In genomic region chr22:45935573-45935972, GRCh38 we compare ENCODE assay signal across 16 cellular contexts. TPM values are rescaled to one million over a fixed set of nuclear protein-coding genes. Genes with fewer than 3 reads are reported as not detected.
A peak's percentile ranks its signal among the peaks of the same experiment; 100 is the strongest.
DNase-seq lines count a peak whose midpoint lies in the region; ATAC-seq, FAIRE-seq and TF ChIP-seq lines count a peak whose summit lies in the region.
"Had no signal": no experiment of that assay in that cellular context is flagged by ENCODE, and none has a peak within 500 bp of the region (broad histone marks: within the 10 kb centered on the region; RNA-seq: fewer than 3 reads in every experiment).

No MANE protein-coding gene starts in this region.

- DNase-seq in PC-3 (no peak), K562 (ENCODE audit: extremely low read depth in 1 of 4, low spot score in 3 of 4) (no peak), osteoblast (ENCODE audit: insufficient read length, low spot score, missing footprints) (no peak), pons (ENCODE audit: low spot score) (no peak), NCI-H526 (lab: John Stamatoyannopoulos, UW) (no peak)
- DNase-seq: DMS79; H9; NCI-H1105 treated with DMSO at 0.1 percent for 48 hours; NCI-H1694; NCI-H748 treated with DMSO at 0.1 percent for 48 hours; NK-92 treated with Interleukin-12 subunit alpha and Interleukin-12 subunit beta, amount 100 ng/mL, for 24 hours had no signal

- H2AFZ ChIP-seq in PC-3 (ENCODE audit: low read length) (no peak overlapping the region), K562 (ENCODE audit: low read depth, low read length) (no peak overlapping the region), osteoblast (ENCODE audit: low read length) (no peak overlapping the region)

- H4K20me1 ChIP-seq in BLaER1 treated with 17β-estradiol and CSF1 and Interleukin-3, amounts not matched to agents 10 nM and 100 nM, result peaks cover 0 to 47% (median 10%) of the 10 kb centered on the region in 11 experiments; a peak in 8 of 22 replicates
- no peaks in the 10 kb centered on the region for H4K20me1 ChIP-seq in PC-3 (ENCODE audit: low read length)
- no peaks in the 10 kb centered on the region; the same call in 1 of the 2 replicates for H4K20me1 ChIP-seq in K562 (replicated peaks; ENCODE audit: control insufficient read depth, insufficient read depth, low read length)
- peaks cover 11% of the 10 kb centered on the region for H4K20me1 ChIP-seq in osteoblast (ENCODE audit: insufficient read depth, low read length)

- no peaks in the 10 kb centered on the region for H3F3A ChIP-seq in PC-3 (ENCODE audit: low read length, unreplicated experiment)

- no peak for TF ChIP-seq RAD21 in K562 (CRISPR knock-in tag; conservative IDR thresholded peaks at IDR 0.05 in 1 of 2, IDR thresholded peaks at IDR 0.05 in 1 of 2)

- no peak for TF ChIP-seq EP300 in K562 (IDR thresholded peaks at IDR 0.05; ENCODE audit: low read length)

- no peak for TF ChIP-seq POLR2A in K562 (conservative IDR thresholded peaks at IDR 0.05)

- CTCF ChIA-PET in PC-3 (lab: Charles Lee), result no interaction called here
- CTCF ChIA-PET in K562 (lab: Yijun Ruan, JAX; ENCODE audit: low intra/inter-chr PET ratio), result no interaction called here

- H3K9me2 ChIP-seq in PC-3 (replicated peaks; ENCODE audit: low read length), result no peaks in the 10 kb centered on the region

- in situ Hi-C loops in K562 (cut with MboI), result no loop called here

- POLR2A ChIA-PET in PC-3 (lab: Charles Lee; ENCODE audit: unreplicated experiment) (no interaction called here), K562 (lab: Yijun Ruan, JAX) (interaction anchor here (1.4 kb wide), 1 partner anchor 17 kb away, joined by 3 read pairs; no protein-coding TSS in a partner anchor)

- FAIRE-seq in K562 (lab: Jason Lieb, UNC), result no peak

- H3K4me1 ChIP-seq in BLaER1 treated with 17β-estradiol and CSF1 and Interleukin-3, amounts not matched to agents 10 nM and 100 nM, result peaks cover 11 to 46% (median 40%) of the 10 kb centered on the region in 10 experiments
- H3K4me1 ChIP-seq in PC-3 (ENCODE audit: insufficient read depth, low read length), result peaks cover 30% of the 10 kb centered on the region
- H3K4me1 ChIP-seq in K562 (replicated peaks in 1 of 2; ENCODE audit: control insufficient read depth in 2 of 2, insufficient read depth in 2 of 2, low read length in 2 of 2), result peaks cover 0 to 9% of the 10 kb centered on the region in 2 experiments; a peak in 2 of 5 replicates
- peaks cover 26% of the 10 kb centered on the region for H3K4me1 ChIP-seq in osteoblast (ENCODE audit: insufficient read depth, low read length)

- ATAC-seq in PC-3 (no peak), K562 (no peak), HG02678 (IDR thresholded peaks at IDR 0.05; ENCODE audit: unreplicated experiment) (no peak), GM18861 (IDR thresholded peaks at IDR 0.05; ENCODE audit: unreplicated experiment) (no peak)

- H3K36me3 ChIP-seq in BLaER1 treated with 17β-estradiol and CSF1 and Interleukin-3, amounts not matched to agents 10 nM and 100 nM, result no peaks in the 10 kb centered on the region
- H3K36me3 ChIP-seq in PC-3 (ENCODE audit: low read depth, low read length) (0 out of 2 replicates have a peak, but pooled peaks cover 3% of the 10 kb centered on the region), K562 (ENCODE audit: control insufficient read depth, insufficient read depth, low read length) (no peaks in the 10 kb centered on the region), osteoblast (ENCODE audit: insufficient read depth, low read length) (no peaks in the 10 kb centered on the region)

- H3K9me3 ChIP-seq in BLaER1 treated with 17β-estradiol and CSF1 and Interleukin-3, amounts not matched to agents 10 nM and 100 nM (replicated peaks in 1 of 11), result peaks cover 0 to 12% (median 4%) of the 10 kb centered on the region in 11 experiments; a peak in 6 of 22 replicates
- H3K9me3 ChIP-seq in PC-3 (ENCODE audit: low read length) (no peaks in the 10 kb centered on the region), K562 (replicated peaks; ENCODE audit: control insufficient read depth, insufficient read depth, low read depth, low read length) (no peaks in the 10 kb centered on the region), osteoblast (ENCODE audit: low read depth, low read length) (no peaks in the 10 kb centered on the region)

- H3K4me2 ChIP-seq in BLaER1 treated with 17β-estradiol and CSF1 and Interleukin-3, amounts not matched to agents 10 nM and 100 nM, result peak overlapping the region in 8 of 11 experiments; percentile 29 to 62 (median 58); a peak in 11 of 22 replicates
- H3K4me2 ChIP-seq in PC-3 (ENCODE audit: low read length) (peak overlapping the region; percentile 80), K562 (ENCODE audit: insufficient read depth, low read length) (no peak overlapping the region), osteoblast (ENCODE audit: insufficient read depth, low read length) (peak overlapping the region; percentile 70)

- peaks cover 13 to 38% (median 33%) of the 10 kb centered on the region in 11 experiments for H3K27me3 ChIP-seq in BLaER1 treated with 17β-estradiol and CSF1 and Interleukin-3, amounts not matched to agents 10 nM and 100 nM
- H3K27me3 ChIP-seq in PC-3 (ENCODE audit: low read length) (no peaks in the 10 kb centered on the region), K562 (ENCODE audit: control insufficient read depth in 2 of 2, insufficient read depth in 2 of 2, low read length in 2 of 2) (peaks cover 2 to 47% of the 10 kb centered on the region in 2 experiments; a peak in 2 of 5 replicates), osteoblast (ENCODE audit: insufficient read depth, low read length) (peaks cover 2% of the 10 kb centered on the region)

- H3K4me3 ChIP-seq in BLaER1 treated with 17β-estradiol and CSF1 and Interleukin-3, amounts not matched to agents 10 nM and 100 nM, result no peak overlapping the region
- H3K4me3 ChIP-seq in PC-3 (ENCODE audit: low read length) (peak overlapping the region; percentile 52; the same call in 1 of the 2 replicates), K562 (no peak overlapping the region), osteoblast (ENCODE audit: insufficient read depth, low read length) (no peak overlapping the region)

- 0% methylated on average over 4 of the region's 6 CpGs for WGBS in K562 (ENCODE audit: insufficient coverage, low coverage, missing lambda C conversion rate)

- H3K9ac ChIP-seq in BLaER1 treated with 17β-estradiol and CSF1 and Interleukin-3, amounts not matched to agents 10 nM and 100 nM, result no peak overlapping the region
- H3K9ac ChIP-seq in PC-3 (ENCODE audit: low read length) (peak overlapping the region; percentile 53), K562 (ENCODE audit: insufficient read depth in 1 of 2, low read depth in 2 of 2, low read length in 2 of 2) (no peak overlapping the region)

- H3K27ac ChIP-seq in BLaER1 treated with 17β-estradiol and CSF1 and Interleukin-3, amounts not matched to agents 10 nM and 100 nM, result no peak overlapping the region
- H3K27ac ChIP-seq in PC-3 (ENCODE audit: low read length) (peak overlapping the region; percentile 87), K562 (ENCODE audit: extremely low read depth, low read depth, low read length) (no peak overlapping the region), osteoblast (ENCODE audit: low read depth, low read length) (no peak overlapping the region)
- H3K27ac ChIP-seq: C4-2B had no signal

- TF ChIP-seq CTCF in PC-3 (conservative IDR thresholded peaks at IDR 0.05; ENCODE audit: low read depth, low read length) (no peak), K562 (IDR thresholded peaks at IDR 0.05 in 2 of 3, conservative IDR thresholded peaks at IDR 0.05 in 1 of 3; ENCODE audit: insufficient read depth in 2 of 3, low read depth in 1 of 3, low read length in 3 of 3) (no peak), osteoblast (IDR thresholded peaks at IDR 0.05; ENCODE audit: extremely low read depth, low read depth, low read length) (no peak)

- H3K9me1 ChIP-seq in K562 (ENCODE audit: control insufficient read depth, insufficient read depth, low read length), result no peaks in the 10 kb centered on the region

- H3K79me2 ChIP-seq in PC-3 (ENCODE audit: low read length) (peaks cover 27% of the 10 kb centered on the region), K562 (ENCODE audit: control insufficient read depth, insufficient read depth, low read length) (no peaks in the 10 kb centered on the region), osteoblast (ENCODE audit: insufficient read depth, low read length) (no peaks in the 10 kb centered on the region)

- intact Hi-C loops in PC-3 (cut with micrococcal nuclease) (loop anchor here (5.0 kb wide), 1 partner anchor 37 kb away; no protein-coding TSS in a partner anchor), K562 (cut with micrococcal nuclease) (no loop called here)

- BruUV-seq in PC-3 (replicated peaks; lab: Mats Ljungman, UMichigan) (no TSS peak), K562 (replicated peaks; lab: Mats Ljungman, UMichigan) (no TSS peak)

TF ChIP-seq in K562, 482 proteins besides CTCF, POLR2A, EP300 and RAD21:
- TF ChIP-seq SAFB (IDR thresholded peaks at IDR 0.05; ENCODE audit: borderline replicate concordance, low read depth, low read length) (no peak), RBM25 (IDR thresholded peaks at IDR 0.05; ENCODE audit: low read depth, low read length, severe bottlenecking) (peak; percentile 64)

RNA-seq across cellular contexts. Expression of gene WNT7B, which starts 41.4 kb away (rescaled TPM):
- 42.0 and 73.1 TPM in 2 replicates for total RNA-seq in PC-3 (2014; rRNA removed)
- total RNA-seq in K562 (2011; cell fraction: chromatin; rRNA removed; ENCODE audit: low replicate concordance), result not detected in 2 replicates
- total RNA-seq in K562 (2011; cell fraction: nucleolus; rRNA removed), result not detected in 2 replicates
- not detected in 2 replicates for total RNA-seq in K562 (2011; cell fraction: nucleoplasm; rRNA removed)
- not detected in 2 replicates for total RNA-seq in K562 (2014; rRNA removed)
- not detected in 2 replicates for total RNA-seq in K562 (2014; rRNA removed; fragmentation: Illumina TruSeq; extraction: Trizol)
- not detected in 2 replicates for total RNA-seq in K562 (2015; rRNA removed; fragmentation: Illumina TruSeq; extraction: Trizol)
- total RNA-seq in K562 (2021), result not detected in 2 replicates
- polyA plus RNA-seq in K562 (2011; rRNA removed), result not detected in 2 replicates
- not detected in 2 replicates for polyA plus RNA-seq in K562 (2011; cell fraction: cytosol; rRNA removed)
- not detected in 2 replicates for polyA plus RNA-seq in K562 (2011; cell fraction: nucleus; rRNA removed)
- not detected in 2 replicates for polyA plus RNA-seq in K562 (2012)
- not detected in 2 replicates for polyA plus RNA-seq in K562 (2014; fragmentation: Illumina TruSeq; extraction: Trizol)
- not detected for polyA plus RNA-seq in K562 (2014; fragmentation: Nextera tagmentation; extraction: Ambion mirVana)
- polyA plus RNA-seq in K562 (2014; rRNA removed), result not detected in 2 replicates
- not detected in 2 replicates for polyA minus RNA-seq in K562 (2011; rRNA and poly(A)+ RNA removed)
- polyA minus RNA-seq in K562 (2011; cell fraction: cytosol; rRNA and poly(A)+ RNA removed), result not detected in 2 replicates
- not detected in 2 replicates for polyA minus RNA-seq in K562 (2011; cell fraction: nucleus; rRNA and poly(A)+ RNA removed)
- total RNA-seq in osteoblast, result 0.59 TPM in 1 of 2 replicates, not detected in the other
- total RNA-seq: NCI-H460 had no signal

Comparison
In these comparisons a context has a peak if more than half of its experiments do, and no peak if none do; other contexts are left out.
1. RNA of gene WNT7B, which starts 41.4 kb away (total RNA-seq): 42.0 to 73.1 TPM in PC-3; not detected in K562 and 0.59 TPM in osteoblast; every median in the first group is over 10 times any median in the second.